In genomic region chr6:13015379-13015681, GRCh38 we compare ENCODE assay signal across 11 cellular contexts.
"Had no signal": no experiment of that assay in that cellular context is flagged by ENCODE, and none has a peak within 500 bp of the region (broad histone marks: within the 10 kb centered on the region; RNA-seq: fewer than 3 reads in every experiment).

No MANE protein-coding gene starts in this region.

- H3K4me1 ChIP-seq: testis had no signal

- H3K4me3 ChIP-seq: SK-N-MC had no signal

- H3K27ac ChIP-seq: SK-N-MC, testis had no signal

- H3K27me3 ChIP-seq: testis had no signal

- H3K9me3 ChIP-seq: testis had no signal

- DNase-seq: activated CD4-positive, alpha-beta T cell treated with anti-CD3 and anti-CD28 coated beads, Interleukin-2, amount 50 U/mL, for 48 hours; activated naive CD4-positive, alpha-beta T cell treated with anti-CD3 and anti-CD28 coated beads, Interleukin-2, amount 10 ng/mL, durations not matched to agents 7 days and 5 days; activated T-cell treated with anti-CD3 and anti-CD28 coated beads, Interleukin-2, amount 50 U/mL, for 1 hour; foreskin fibroblast; naive thymus-derived CD8-positive, alpha-beta T cell; stimulated activated naive CD8-positive, alpha-beta T cell treated with anti-CD3 and anti-CD28 coated beads, Interleukin-15, Interleukin-2, amounts not matched to agents 100 U/mL and 50 U/mL, for 24 hours had no signal

- ATAC-seq: naive thymus-derived CD8-positive, alpha-beta T cell; stimulated activated naive CD8-positive, alpha-beta T cell treated with anti-CD3 and anti-CD28 coated beads, Interleukin-15, Interleukin-2, amounts not matched to agents 100 U/mL and 50 U/mL, for 24 hours had no signal

- FAIRE-seq: colon, kidney, small intestine had no signal
